Comparison of ENCODE assay signal across 22 cellular contexts in genomic region chr19:390386-391198, GRCh38. TPM values are rescaled to one million over a fixed set of nuclear protein-coding genes. Genes with fewer than 3 reads are reported as not detected.
"Had no signal": no experiment of that assay in that cellular context is flagged by ENCODE, and none has a peak within 500 bp of the region (broad histone marks: within the 10 kb centered on the region; RNA-seq: fewer than 3 reads in every experiment).

No MANE protein-coding gene starts in this region.

- H3K9me3 Mint-ChIP-seq: activated naive CD4-positive, alpha-beta T cell treated with anti-CD3 and anti-CD28 coated beads, Interleukin-2, amount 50 U/mL, for 24 hours had no signal

- H3K9me3 ChIP-seq: left ventricle myocardium inferior, right lobe of liver, testis had no signal

- H3K27ac Mint-ChIP-seq: activated naive CD4-positive, alpha-beta T cell treated with anti-CD3 and anti-CD28 coated beads, Interleukin-2, amount 50 U/mL, for 24 hours; dendritic cell treated with granulocyte-macrophage colony-stimulating factor and Interleukin-4, amounts not matched to agents 40 ng/mL and 50 ng/mL, for 4 days; immature natural killer cell; natural killer cell treated with Interleukin-12 subunit alpha and Interleukin-12 subunit beta and Interleukin-15 and Interleukin-18, amount 100 ng/mL, for 72 hours; T-cell; T-helper 2 cell treated with Interferon-gamma antibody and Interleukin-4, amounts not matched to agents 5 μg/mL and 100 μg/mL, for 36 hours had no signal

- DNase-seq: activated CD4-positive, CD25-positive, alpha-beta regulatory T cell treated with anti-CD3 and anti-CD28 coated beads, Interleukin-2, amount 50 U/mL, for 72 hours; activated T-cell treated with anti-CD3 and anti-CD28 coated beads, Interleukin-2, amount 50 U/mL, for 1 hour; effector CD4-positive, alpha-beta T cell; erythroblast; foreskin keratinocyte; immature natural killer cell; kidney glomerular epithelial cell; left ventricle myocardium inferior; midbrain; small intestine; stimulated activated CD4-positive, alpha-beta T cell treated with anti-CD3 and anti-CD28 coated beads, Interleukin-4, amount 100 ng/mL, for 1 hour; stimulated activated naive CD4-positive, alpha-beta T cell; T-cell; testis; trophoblast cell had no signal

- H3K36me3 ChIP-seq: left ventricle myocardium inferior, right lobe of liver had no signal

- H3K4me3 Mint-ChIP-seq: activated naive CD4-positive, alpha-beta T cell treated with anti-CD3 and anti-CD28 coated beads, Interleukin-2, amount 50 U/mL, for 24 hours; brain; dendritic cell treated with granulocyte-macrophage colony-stimulating factor and Interleukin-4, amounts not matched to agents 40 ng/mL and 50 ng/mL, for 4 days; immature natural killer cell; natural killer cell treated with Interleukin-12 subunit alpha and Interleukin-12 subunit beta and Interleukin-15 and Interleukin-18, amount 100 ng/mL, for 72 hours; T-cell; T-helper 2 cell treated with Interferon-gamma antibody and Interleukin-4, amounts not matched to agents 5 μg/mL and 100 μg/mL, for 36 hours had no signal

- H3K27me3 ChIP-seq: foreskin keratinocyte, right lobe of liver, testis had no signal

- ATAC-seq: foreskin keratinocyte, T-cell had no signal

- H3K4me1 ChIP-seq: left ventricle myocardium inferior, right lobe of liver, testis had no signal

- H3K36me3 Mint-ChIP-seq: activated naive CD4-positive, alpha-beta T cell treated with anti-CD3 and anti-CD28 coated beads, Interleukin-2, amount 50 U/mL, for 24 hours; brain; immature natural killer cell; T-cell had no signal

- H3K4me3 ChIP-seq: left ventricle myocardium inferior, right lobe of liver, testis had no signal

- H3K27ac ChIP-seq: foreskin keratinocyte, left ventricle myocardium inferior, right lobe of liver, testis, VCaP had no signal

RNA-seq across cellular contexts. Expression of gene C2CD4C, which starts 18.4 kb away (rescaled TPM):
- total RNA-seq: natural killer cell treated with Interleukin-12 subunit alpha and Interleukin-12 subunit beta and Interleukin-15 and Interleukin-18, amount 100 ng/mL, for 72 hours had no signal
